ENCODE assay signal across 9 cellular contexts in genomic region chr11:79427126-79427525, GRCh38. TPM values are rescaled to one million over a fixed set of nuclear protein-coding genes. Genes with fewer than 3 reads are reported as not detected.
"Had no signal": no experiment of that assay in that cellular context is flagged by ENCODE, and none has a peak within 500 bp of the region (broad histone marks: within the 10 kb centered on the region; RNA-seq: fewer than 3 reads in every experiment).

No MANE protein-coding gene starts in this region.

- FAIRE-seq: H1, H54, HTR-8/SVneo had no signal

- H2AFZ ChIP-seq: GM23338 had no signal

- H3K4me3 ChIP-seq: GM23338 had no signal

- ATAC-seq: GM23338 had no signal

- H3K9ac ChIP-seq: KMS-11 had no signal

- H3K4me2 ChIP-seq: GM23338, KMS-11 had no signal

- H3K27ac ChIP-seq: KMS-11 had no signal

- DNase-seq: H9, HCEC 1CT, KBM-7 had no signal

RNA-seq across cellular contexts. Expression of gene TENM4, which starts 13.7 kb away (rescaled TPM):
- total RNA-seq: HT-29 had no signal
